8 cellular contexts compared by ENCODE assay signal in genomic region chr17:7929158-7930029, GRCh38. TPM values are rescaled to one million over a fixed set of nuclear protein-coding genes. Genes with fewer than 3 reads are reported as not detected.
DNase-seq lines count a peak whose midpoint lies in the region; ATAC-seq and TF ChIP-seq lines count a peak whose summit lies in the region.

KCNAB3 (minus strand) TSS chr17:7929856; CDS start chr17:7929435, 421 bp downstream.

- TF ChIP-seq CTCF in CD4-positive, alpha-beta T cell (IDR thresholded peaks at IDR 0.05) = no peak

- CTCF ChIA-PET in CD4-positive, alpha-beta T cell (lab: Charles Lee) = interaction anchor here (1.3 kb wide), 1 partner anchor 16 kb away, joined by 4 read pairs; no protein-coding TSS in a partner anchor

- no peaks in the 10 kb centered on the region for H3K27me3 ChIP-seq in CD4-positive, alpha-beta T cell (ENCODE audit: control insufficient read depth, insufficient read depth, low read length)

- no peak within 1 kb of the TSS for H3K27ac ChIP-seq in CD4-positive, alpha-beta T cell (ENCODE audit: low read depth, low read length)

- H3K36me3 Mint-ChIP-seq in CD4-positive, alpha-beta T cell (ENCODE audit: low read depth) = peaks cover 31% of the 10 kb centered on the region
- peaks cover 21 to 24% of the 10 kb centered on the region in 2 donors for H3K36me3 Mint-ChIP-seq in activated naive CD4-positive, alpha-beta T cell treated with anti-CD3 and anti-CD28 coated beads, Interleukin-2, amount 50 U/mL, for 72 hours

- ATAC-seq in CD4-positive, alpha-beta T cell (ENCODE audit: poor library complexity) = peak; percentile 37
- no peak for ATAC-seq in activated naive CD4-positive, alpha-beta T cell treated with anti-CD3 and anti-CD28 coated beads, Interleukin-2, amount 50 U/mL, for 72 hours
- ATAC-seq in sciatic nerve (no peak), GM18498 (IDR thresholded peaks at IDR 0.05; ENCODE audit: unreplicated experiment) (no peak)

- H3K4me3 Mint-ChIP-seq in CD4-positive, alpha-beta T cell = peak within 1 kb of the TSS; percentile 97

- intact Hi-C loops in CD4-positive, alpha-beta T cell (cut with DNase I, micrococcal nuclease) = loop anchor here (1.0 to 5.0 kb wide), 4 partner anchors 13 to 312 kb away; partner anchors contain the start of genes CHD3 (in 1 of the 2) and RNF227 (in 1 of the 2)
- intact Hi-C loops in cardiac septum (cut with DNase I) = loop anchor here (2.0 kb wide), 1 partner anchor 13 kb away; the partner anchor contains the start of gene RNF227
- intact Hi-C loops in sciatic nerve (cut with DNase I) = no loop called here

- peaks cover 50% of the 10 kb centered on the region for H3K4me1 Mint-ChIP-seq in CD4-positive, alpha-beta T cell (ENCODE audit: low read depth)

- DNase-seq in CD4-positive, alpha-beta T cell = peak; percentile 22 to 62 (median 47)
- DNase-seq in NCI-H2081 treated with DMSO at 0.1 percent for 48 hours (lab: John Stamatoyannopoulos, UW) (peak; percentile 25), cardiac septum (ENCODE audit: low spot score) (peak; percentile 75), sciatic nerve (ENCODE audit: low spot score) (peak; percentile 64), UCSD-AML1 (lab: John Stamatoyannopoulos, UW; ENCODE audit: unreplicated experiment) (no peak), cortex of kidney (lab: John Stamatoyannopoulos, UW) (no peak)
- DNase-seq in activated naive CD4-positive, alpha-beta T cell treated with anti-CD3 and anti-CD28 coated beads, Interleukin-2, amount 50 U/mL, for 72 hours (ENCODE audit: low spot score in 2 of 2) = peak in 1 of 2 donors; percentile 32

- no peaks in the 10 kb centered on the region for H3K9me3 Mint-ChIP-seq in CD4-positive, alpha-beta T cell
- no peaks in the 10 kb centered on the region for H3K9me3 Mint-ChIP-seq in activated naive CD4-positive, alpha-beta T cell treated with anti-CD3 and anti-CD28 coated beads, Interleukin-2, amount 50 U/mL, for 72 hours

- no peaks in the 10 kb centered on the region for H3K9me3 ChIP-seq in CD4-positive, alpha-beta T cell (ENCODE audit: control insufficient read depth, low read length)

- peak within 1 kb of the TSS; percentile 90 for H3K27ac Mint-ChIP-seq in CD4-positive, alpha-beta T cell
- peak within 1 kb of the TSS; percentile 87 to 90 for H3K27ac Mint-ChIP-seq in activated naive CD4-positive, alpha-beta T cell treated with anti-CD3 and anti-CD28 coated beads, Interleukin-2, amount 50 U/mL, for 72 hours

- H3K27me3 Mint-ChIP-seq in CD4-positive, alpha-beta T cell = no peaks in the 10 kb centered on the region

- POLR2A ChIA-PET in CD4-positive, alpha-beta T cell (lab: Charles Lee) = interaction anchor here (0.6 to 5.3 kb wide), 3 partner anchors 13 to 691 kb away, joined by 3 to 60 read pairs (median 3); partner anchors contain the start of gene RNF227

RNA-seq across cellular contexts. Expression of gene KCNAB3, which starts in this region (rescaled TPM):
- total RNA-seq in CD4-positive, alpha-beta T cell = 1 to 10 TPM; 7.1 to 8.2 TPM
- 10 to 100 TPM in 1 of 2 donors, 1 to 10 TPM in 1; 5.4 to 10.9 TPM for total RNA-seq in activated naive CD4-positive, alpha-beta T cell treated with anti-CD3 and anti-CD28 coated beads, Interleukin-2, amount 50 U/mL, for 72 hours
- total RNA-seq in cardiac septum (0.43 TPM), sciatic nerve (1.2 TPM)

Comparison
In these comparisons a context has a peak if more than half of its experiments do, and no peak if none do; other contexts are left out.
1. Peak in DNase-seq in cardiac septum; RNA of the gene not detected or under 1 TPM.
2. DNase-seq: peak in CD4-positive, alpha-beta T cell (10 of 10), NCI-H2081 treated with DMSO at 0.1 percent for 48 hours (single experiment) and sciatic nerve (single experiment); none in UCSD-AML1 (single experiment) and cortex of kidney (single experiment).